In genomic region chr5:144416196-144416595, GRCh38 we compare ENCODE assay signal across 1 cellular context.
TF ChIP-seq lines count a peak whose summit lies in the region.

No MANE protein-coding gene starts in this region.

TF ChIP-seq in HepG2, 621 proteins besides CTCF, POLR2A, EP300 and RAD21 (continued from another document):
- TF ChIP-seq ZMYM4 (CRISPR knock-in tag; IDR thresholded peaks at IDR 0.05) = no peak
- TF ChIP-seq CREB1 (IDR thresholded peaks at IDR 0.05) = peak; percentile 68
- TF ChIP-seq CREB1 (CRISPR knock-in tag; IDR thresholded peaks at IDR 0.05) = no peak
- peak; percentile 88 for TF ChIP-seq ATF7 (IDR thresholded peaks at IDR 0.05)
- TF ChIP-seq ATF7 (CRISPR knock-in tag; IDR thresholded peaks at IDR 0.05) = no peak
